In genomic region chr4:141636077-141636770, GRCh38 we compare ENCODE assay signal across 8 cellular contexts. TPM values are rescaled to one million over a fixed set of nuclear protein-coding genes. Genes with fewer than 3 reads are reported as not detected.
DNase-seq lines count a peak whose midpoint lies in the region; ATAC-seq and TF ChIP-seq lines count a peak whose summit lies in the region.

IL15 (plus strand) TSS chr4:141636583; CDS start chr4:141719465, 82,882 bp downstream.

- no peaks in the 10 kb centered on the region for H3K79me2 ChIP-seq in neural progenitor cell (ENCODE audit: low read depth)

- no peaks in the 10 kb centered on the region for H4K20me1 ChIP-seq in neural progenitor cell (ENCODE audit: low read depth)

- H3K36me3 ChIP-seq in neural progenitor cell = no peaks in the 10 kb centered on the region
- H3K36me3 ChIP-seq in thoracic aorta = no peaks in the 10 kb centered on the region

- peak within 1 kb of the TSS; percentile 91 for H3K4me2 ChIP-seq in neural progenitor cell

- H3K27me3 ChIP-seq in neural progenitor cell (peaks cover 58% of the 10 kb centered on the region), thoracic aorta (replicated peaks; ENCODE audit: insufficient read depth) (no peaks in the 10 kb centered on the region)

- H3K27me3 Mint-ChIP-seq in neural progenitor cell (ENCODE audit: insufficient read depth, low read depth) = peaks cover 17% of the 10 kb centered on the region

- peaks cover 3% of the 10 kb centered on the region for H3K4me1 Mint-ChIP-seq in neural progenitor cell

- TF ChIP-seq CTCF in fibroblast of pulmonary artery (IDR thresholded peaks at IDR 0.05; ENCODE audit: low read length, missing control alignments) (no peak), neural progenitor cell (IDR thresholded peaks at IDR 0.05) (no peak), thoracic aorta (IDR thresholded peaks at IDR 0.05) (no peak)

- peak; percentile 70 for ATAC-seq in HG02798 (IDR thresholded peaks at IDR 0.05; ENCODE audit: poor library complexity, unreplicated experiment)
- peak; percentile 72 for ATAC-seq in thoracic aorta (ENCODE audit: insufficient number of reproducible peaks, low FRiP score, low read depth)

- H3K9me3 ChIP-seq in neural progenitor cell (ENCODE audit: low read depth) = no peaks in the 10 kb centered on the region
- no peaks in the 10 kb centered on the region for H3K9me3 ChIP-seq in thoracic aorta

- no peak within 1 kb of the TSS for H3K27ac Mint-ChIP-seq in neural progenitor cell

- H3K36me3 Mint-ChIP-seq in neural progenitor cell = no peaks in the 10 kb centered on the region

- no peak within 1 kb of the TSS for H3K27ac ChIP-seq in neural progenitor cell
- peak within 1 kb of the TSS; percentile 79 to 83 for H3K27ac ChIP-seq in thoracic aorta

- H2AFZ ChIP-seq in neural progenitor cell (replicated peaks) = peak within 1 kb of the TSS; percentile 74

- peak within 1 kb of the TSS; percentile 84 for H3K4me3 ChIP-seq in fibroblast of pulmonary artery (replicated peaks; ENCODE audit: low read depth, low read length)
- peak within 1 kb of the TSS; percentile 60 for H3K4me3 ChIP-seq in neural progenitor cell
- peak within 1 kb of the TSS; percentile 81 for H3K4me3 ChIP-seq in thoracic aorta

- DNase-seq in NCI-H1417 (lab: John Stamatoyannopoulos, UW) (peak; percentile 39 to 91 (median 86)), NCI-H1417 treated with DMSO at 0.1 percent for 48 hours (lab: John Stamatoyannopoulos, UW) (no peak), NCI-H748 (lab: John Stamatoyannopoulos, UW; ENCODE audit: unreplicated experiment) (peak; percentile 75), fibroblast of pulmonary artery (ENCODE audit: low read depth) (no peak), neural progenitor cell (ENCODE audit: low spot score) (peak; percentile 48), thoracic aorta (ENCODE audit: low spot score) (peak; percentile 36)
- DNase-seq in activated T-helper 1 cell treated with anti-CD3 and anti-CD28 coated beads, Interleukin-2, amount 50 U/mL, for 16 hours (ENCODE audit: low read depth in 1 of 2, low spot score in 1 of 2) = peak; percentile 32 to 55

- H3K9me3 Mint-ChIP-seq in neural progenitor cell = no peaks in the 10 kb centered on the region

- H3K4me3 Mint-ChIP-seq in neural progenitor cell = peak within 1 kb of the TSS; percentile 88

- no peak within 1 kb of the TSS for H3K9ac ChIP-seq in neural progenitor cell

- H3F3A ChIP-seq in neural progenitor cell (ENCODE audit: low read depth) = no peaks in the 10 kb centered on the region

- no peaks in the 10 kb centered on the region for H3K4me1 ChIP-seq in neural progenitor cell
- H3K4me1 ChIP-seq in thoracic aorta (ENCODE audit: control insufficient read depth in 1 of 2, low read depth in 2 of 2) = peaks cover 11 to 28% of the 10 kb centered on the region in 2 donors

RNA-seq across cellular contexts. Expression of gene IL15, which starts in this region (rescaled TPM):
- total RNA-seq in neural progenitor cell (ENCODE audit: low replicate concordance) = not detected in 2 replicates
- 10 to 100 TPM in 1 of 2 donors, 1 to 10 TPM in 1; 9.3 to 12.6 TPM for total RNA-seq in thoracic aorta

Comparison
In these comparisons a context has a peak if more than half of its experiments do, and no peak if none do; other contexts are left out.
1. DNase-seq: peak in NCI-H1417 (3 of 3), NCI-H748 (single experiment), activated T-helper 1 cell treated with anti-CD3 and anti-CD28 coated beads, Interleukin-2, amount 50 U/mL, for 16 hours (2 of 2) and thoracic aorta (single experiment); none in NCI-H1417 treated with DMSO at 0.1 percent for 48 hours (single experiment) and fibroblast of pulmonary artery (single experiment).
2. Peak in DNase-seq, H3K4me3 ChIP-seq and H3K4me2 ChIP-seq in neural progenitor cell; RNA of the gene not detected or under 1 TPM.
3. Peak in every context shown above with its lines, with median percentiles within 50 percentile points of each other: H3K4me3 ChIP-seq.